14 cellular contexts compared by ENCODE assay signal in the genomic region with DNA sequence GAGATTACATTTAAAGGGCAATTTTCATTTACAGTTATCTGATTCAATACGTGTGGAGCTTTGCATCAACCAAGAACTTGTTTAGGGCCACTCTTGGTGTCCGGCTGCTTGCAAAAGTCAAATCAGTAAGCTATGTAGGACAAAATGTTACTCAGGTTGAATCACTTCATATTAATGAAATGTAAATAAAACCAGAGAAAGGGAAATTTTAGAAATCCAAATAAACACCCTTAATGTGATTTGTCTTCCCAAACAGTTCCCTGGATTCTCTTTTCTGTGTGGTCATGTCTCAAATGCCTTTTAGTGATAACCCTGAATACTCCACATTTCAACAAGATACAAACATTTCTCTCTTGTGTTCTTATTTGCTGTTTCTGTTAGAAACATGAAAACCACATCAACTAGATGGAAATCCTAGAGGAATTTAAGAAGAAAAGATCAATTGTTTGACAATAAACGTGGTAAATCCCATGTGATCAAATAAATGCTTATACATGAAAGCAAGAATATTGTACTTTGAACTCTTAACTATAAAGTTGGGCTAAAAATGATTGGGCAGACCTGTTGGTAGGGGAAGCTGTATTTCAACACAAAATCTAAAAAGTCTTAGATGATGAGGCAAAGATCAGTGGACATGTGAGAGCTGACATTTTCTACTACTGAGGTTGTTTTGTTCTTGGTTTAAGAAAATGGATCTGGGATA.
DNase-seq lines count a peak whose midpoint lies in the region; ATAC-seq, FAIRE-seq and TF ChIP-seq lines count a peak whose summit lies in the region.
"Had no signal": no experiment of that assay in that cellular context is flagged by ENCODE, and none has a peak within 500 bp of the region (broad histone marks: within the 10 kb centered on the region; RNA-seq: fewer than 3 reads in every experiment).

No MANE protein-coding gene starts in this region.

- no peaks in the 10 kb centered on the region for H3K4me1 ChIP-seq in breast epithelium
- peaks cover 41% of the 10 kb centered on the region for H3K4me1 ChIP-seq in GM12878 (ENCODE audit: control insufficient read depth, insufficient read depth, low read length)
- peaks cover 20% of the 10 kb centered on the region for H3K4me1 ChIP-seq in hepatocyte (ENCODE audit: insufficient read depth)
- H3K4me1 ChIP-seq in suprapubic skin, result peaks cover 17% of the 10 kb centered on the region
- H3K4me1 ChIP-seq: colonic mucosa had no signal

- H3K9ac ChIP-seq in GM12878 (ENCODE audit: control insufficient read depth, insufficient read depth, low read length), result peak overlapping the region; percentile 47; the same call in 1 of the 2 replicates

- peak overlapping the region; percentile 78 for H3K27ac Mint-ChIP-seq in MCF 10A (ENCODE audit: low read depth, unreplicated experiment)
- H3K27ac Mint-ChIP-seq: activated naive CD8-positive, alpha-beta T cell treated with anti-CD3 and anti-CD28 coated beads for 36 hours had no signal

- H3K9me3 ChIP-seq in breast epithelium (no peaks in the 10 kb centered on the region), GM12878 (replicated peaks; ENCODE audit: control insufficient read depth, insufficient read depth, low read length) (peaks cover 7% of the 10 kb centered on the region; the same call in 2 of the 3 replicates), hepatocyte (ENCODE audit: low read depth) (no peaks in the 10 kb centered on the region), suprapubic skin (no peaks in the 10 kb centered on the region)
- H3K9me3 ChIP-seq: colonic mucosa had no signal

- POLR2A ChIA-PET in MCF 10A (lab: Yijun Ruan, JAX) (interaction anchor here (0.7 to 1.1 kb wide), 3 partner anchors 12 to 1089 kb away, joined by 3 to 4 read pairs (median 3); no protein-coding TSS in a partner anchor), GM12878 (lab: Charles Lee) (interaction anchor here (0.6 to 6.3 kb wide), 10 partner anchors 12 to 155 kb away, joined by 3 to 84 read pairs (median 8); no protein-coding TSS in a partner anchor)

- no peak for TF ChIP-seq CTCF in MCF 10A (IDR thresholded peaks at IDR 0.05; ENCODE audit: unreplicated experiment)
- no peak for TF ChIP-seq CTCF in breast epithelium (IDR thresholded peaks at IDR 0.05)
- TF ChIP-seq CTCF in GM12878 (IDR thresholded peaks at IDR 0.05 in 2 of 3, conservative IDR thresholded peaks at IDR 0.05 in 1 of 3; ENCODE audit: control insufficient read depth in 2 of 3, extremely low read depth in 1 of 3, insufficient read depth in 1 of 3, low read depth in 3 of 3, low read length in 3 of 3), result no peak
- TF ChIP-seq CTCF in hepatocyte (IDR thresholded peaks at IDR 0.05; ENCODE audit: poor library complexity), result no peak
- TF ChIP-seq CTCF in suprapubic skin (IDR thresholded peaks at IDR 0.05), result no peak

- H3K4me1 Mint-ChIP-seq in MCF 10A (ENCODE audit: insufficient read depth, unreplicated experiment), result peaks cover 56% of the 10 kb centered on the region

- H3K4me2 ChIP-seq in GM12878 (ENCODE audit: control insufficient read depth, insufficient read depth) (0 out of 2 replicates have a peak overlapping the region, but pooled peaks have one; percentile 9), hepatocyte (peak overlapping the region; percentile 31)

- TF ChIP-seq EP300 in GM12878 (IDR thresholded peaks at IDR 0.05; ENCODE audit: borderline replicate concordance in 1 of 2, control insufficient read depth in 1 of 2, low read depth in 2 of 2, low read length in 2 of 2) (no peak), suprapubic skin (IDR thresholded peaks at IDR 0.05) (no peak)

- WGBS in GM12878 (ENCODE audit: insufficient coverage, insufficient replicate concordance, low lambda C conversion rate, missing lambda C conversion rate), result 76% methylated on average over 3 of the region's 3 CpGs
- 39% methylated on average over 3 of the region's 3 CpGs for WGBS in hepatocyte (ENCODE audit: low lambda C conversion rate, missing lambda C conversion rate)
- 73% methylated on average over 3 of the region's 3 CpGs for WGBS in suprapubic skin

- RAD21 ChIA-PET in GM12878 (lab: Charles Lee; ENCODE audit: unreplicated experiment), result interaction anchor here (0.5 to 6.3 kb wide), 23 partner anchors 11 to 307 kb away, joined by 3 to 123 read pairs (median 6); a partner anchor contains a TSS

- H2AFZ ChIP-seq in GM12878 (ENCODE audit: control insufficient read depth, low read depth, low read length) (peak overlapping the region; percentile 33; the same call in 1 of the 2 replicates), hepatocyte (no peak overlapping the region)

- H3K4me3 Mint-ChIP-seq in MCF 10A (ENCODE audit: unreplicated experiment), result no peak overlapping the region
- H3K4me3 Mint-ChIP-seq: activated naive CD8-positive, alpha-beta T cell treated with anti-CD3 and anti-CD28 coated beads for 36 hours had no signal

- no peak for DNase-seq in MCF 10A (ENCODE audit: unreplicated experiment)
- DNase-seq in breast epithelium (ENCODE audit: low spot score in 2 of 2), result no peak
- no peak for DNase-seq in GM12878 (ENCODE audit: low read depth, low spot score)
- no peak for DNase-seq in hepatocyte (ENCODE audit: low spot score)
- DNase-seq in suprapubic skin (ENCODE audit: low spot score in 2 of 2), result no peak
- no peak for DNase-seq in AML-193 (lab: John Stamatoyannopoulos, UW)
- no peak for DNase-seq in stimulated activated naive CD4-positive, alpha-beta T cell (lab: John Stamatoyannopoulos, UW)
- DNase-seq: colonic mucosa, NCI-H1092, NCI-H446 had no signal

- peak; percentile 1 for ATAC-seq in GM12878
- no peak for ATAC-seq in HG02870 (IDR thresholded peaks at IDR 0.05; ENCODE audit: unreplicated experiment)

- intact Hi-C loops in MCF 10A (cut with micrococcal nuclease) (no loop called here), breast epithelium (cut with DNase I; ENCODE audit: low total_unique reads) (no loop called here), GM12878 (cut with micrococcal nuclease; ENCODE audit: unreplicated experiment) (loop anchor here (1.0 to 2.0 kb wide), 2 partner anchors 13 to 25 kb away; no protein-coding TSS in a partner anchor)

- no peak for FAIRE-seq in GM12878 (lab: Jason Lieb, UNC)
- FAIRE-seq: A204.1, frontal cortex had no signal

- H3K36me3 Mint-ChIP-seq in MCF 10A (ENCODE audit: insufficient read depth, unreplicated experiment), result peaks cover 5% of the 10 kb centered on the region
- H3K36me3 Mint-ChIP-seq: activated naive CD8-positive, alpha-beta T cell treated with anti-CD3 and anti-CD28 coated beads for 36 hours had no signal

- no peaks in the 10 kb centered on the region for H3K9me2 ChIP-seq in hepatocyte (replicated peaks; ENCODE audit: insufficient read depth)

- BruUV-seq in MCF 10A (replicated peaks; lab: Mats Ljungman, UMichigan), result no TSS peak
- TSS peak; percentile 87 for BruUV-seq in GM12878 (replicated peaks; lab: Mats Ljungman, UMichigan)

- no peak for TF ChIP-seq RAD21 in GM12878 (IDR thresholded peaks at IDR 0.05; ENCODE audit: insufficient read depth, low read depth, low read length)

- H3K27me3 ChIP-seq in breast epithelium (no peaks in the 10 kb centered on the region), GM12878 (replicated peaks in 1 of 2; ENCODE audit: control insufficient read depth in 2 of 2, insufficient read depth in 2 of 2, low read length in 1 of 2) (no peaks in the 10 kb centered on the region), hepatocyte (no peaks in the 10 kb centered on the region), suprapubic skin (no peaks in the 10 kb centered on the region)
- H3K27me3 ChIP-seq: colonic mucosa had no signal

- TF ChIP-seq POLR2A in breast epithelium (IDR thresholded peaks at IDR 0.05) (no peak), GM12878 (IDR thresholded peaks at IDR 0.05; ENCODE audit: low read depth, low read length) (no peak), suprapubic skin (IDR thresholded peaks at IDR 0.05) (no peak)

- no peak overlapping the region for H3K4me3 ChIP-seq in breast epithelium
- H3K4me3 ChIP-seq in GM12878, result no peak overlapping the region
- H3K4me3 ChIP-seq in hepatocyte, result no peak overlapping the region
- H3K4me3 ChIP-seq in suprapubic skin, result no peak overlapping the region
- H3K4me3 ChIP-seq: colonic mucosa had no signal

- CTCF ChIA-PET in MCF 10A (lab: Yijun Ruan, JAX) (interaction anchor here (0.6 kb wide), 1 partner anchor 126 kb away, joined by 4 read pairs; no protein-coding TSS in a partner anchor), GM12878 (lab: Yijun Ruan, JAX) (interaction anchor here (0.7 to 4.3 kb wide), 16 partner anchors 9 to 307 kb away, joined by 3 to 24 read pairs (median 6); no protein-coding TSS in a partner anchor)

- H3K36me3 ChIP-seq in breast epithelium, result no peaks in the 10 kb centered on the region
- H3K36me3 ChIP-seq in GM12878 (ENCODE audit: control insufficient read depth in 2 of 2, insufficient read depth in 2 of 2, low read length in 1 of 2), result no peaks in the 10 kb centered on the region
- no peaks in the 10 kb centered on the region for H3K36me3 ChIP-seq in hepatocyte (replicated peaks; ENCODE audit: insufficient read depth, low read depth)
- H3K36me3 ChIP-seq in suprapubic skin, result no peaks in the 10 kb centered on the region
- H3K36me3 ChIP-seq: colonic mucosa had no signal

- H3K27me3 Mint-ChIP-seq in MCF 10A (ENCODE audit: insufficient read depth, unreplicated experiment), result no peaks in the 10 kb centered on the region
- H3K27me3 Mint-ChIP-seq: activated naive CD8-positive, alpha-beta T cell treated with anti-CD3 and anti-CD28 coated beads for 36 hours had no signal

- SMC1A ChIA-PET in GM12878 (lab: Charles Lee; ENCODE audit: uncharacterized antibody, unreplicated experiment), result interaction anchor here (0.8 to 6.9 kb wide), 25 partner anchors 12 to 315 kb away, joined by 3 to 246 read pairs (median 6); no protein-coding TSS in a partner anchor

- H4K20me1 ChIP-seq in GM12878 (ENCODE audit: control insufficient read depth, insufficient read depth), result no peaks in the 10 kb centered on the region
- H4K20me1 ChIP-seq in hepatocyte (ENCODE audit: insufficient read depth, poor library complexity, severe bottlenecking), result no peaks in the 10 kb centered on the region

- peak overlapping the region in 1 of 2 donors; percentile 1 for H3K27ac ChIP-seq in breast epithelium
- H3K27ac ChIP-seq in GM12878 (ENCODE audit: control insufficient read depth, insufficient read depth), result peak overlapping the region; percentile 90
- H3K27ac ChIP-seq in hepatocyte, result peak overlapping the region; percentile 64
- peak overlapping the region; percentile 18 for H3K27ac ChIP-seq in suprapubic skin
- H3K27ac ChIP-seq: colonic mucosa had no signal

- H3K79me2 ChIP-seq in GM12878 (ENCODE audit: control insufficient read depth, insufficient read depth, low read length), result no peaks in the 10 kb centered on the region; the same call in 1 of the 2 replicates
- no peaks in the 10 kb centered on the region for H3K79me2 ChIP-seq in hepatocyte

- H3K9me3 Mint-ChIP-seq in MCF 10A (ENCODE audit: unreplicated experiment), result no peaks in the 10 kb centered on the region

- in situ Hi-C loops in GM12878 (cut with MboI), result no loop called here
